1 cellular context compared by ENCODE assay signal in genomic region chr14:45743884-45744283, GRCh38.
TF ChIP-seq lines count a peak whose summit lies in the region.

No MANE protein-coding gene starts in this region.

TF ChIP-seq in GM23338, 12 proteins besides CTCF, POLR2A, EP300 and RAD21 (continued from another document):
- no peak for TF ChIP-seq REST (IDR thresholded peaks at IDR 0.05; ENCODE audit: unreplicated experiment)
- TF ChIP-seq JUNB (IDR thresholded peaks at IDR 0.05; ENCODE audit: unreplicated experiment) = no peak
- TF ChIP-seq POLR2AphosphoS5 (IDR thresholded peaks at IDR 0.05; ENCODE audit: low read depth) = no peak
- TF ChIP-seq STAT1 (IDR thresholded peaks at IDR 0.05; ENCODE audit: unreplicated experiment) = no peak
- no peak for TF ChIP-seq EZH2 (IDR thresholded peaks at IDR 0.05; ENCODE audit: low read depth, unreplicated experiment)
- TF ChIP-seq NANOG (IDR thresholded peaks at IDR 0.05; ENCODE audit: borderline replicate concordance) = no peak
